ENCODE assay signal across 9 cellular contexts in genomic region chr14:72893636-72894322, GRCh38. TPM values are rescaled to one million over a fixed set of nuclear protein-coding genes. Genes with fewer than 3 reads are reported as not detected.
DNase-seq lines count a peak whose midpoint lies in the region; ATAC-seq and TF ChIP-seq lines count a peak whose summit lies in the region.
"Had no signal": no experiment of that assay in that cellular context is flagged by ENCODE, and none has a peak within 500 bp of the region (broad histone marks: within the 10 kb centered on the region; RNA-seq: fewer than 3 reads in every experiment).

Gene DPF3 (minus strand): TSS chr14:72894101. CDS start chr14:72894088, 13 bp downstream.

- peak within 1 kb of the TSS in 9 of 11 experiments; percentile 21 to 61 (median 50); a peak in 17 of 22 replicates for H3K9ac ChIP-seq in BLaER1 treated with 17β-estradiol and CSF1 and Interleukin-3, amounts not matched to agents 10 nM and 100 nM

- H3K4me3 Mint-ChIP-seq in activated CD4-positive, alpha-beta memory T cell treated with anti-CD3 and anti-CD28 coated beads for 36 hours: peak within 1 kb of the TSS; percentile 88

- H3K9me3 ChIP-seq in BLaER1 treated with 17β-estradiol and CSF1 and Interleukin-3, amounts not matched to agents 10 nM and 100 nM (replicated peaks in 1 of 11): no peaks in the 10 kb centered on the region

- peak; percentile 82 for DNase-seq in NCI-H774 (lab: John Stamatoyannopoulos, UW)
- DNase-seq in activated CD4-positive, alpha-beta memory T cell treated with anti-CD3 and anti-CD28 coated beads for 36 hours: peak; percentile 94
- peak; percentile 96 for DNase-seq in ecto neural progenitor cell (ENCODE audit: low spot score)
- peak; percentile 96 to 99 for DNase-seq in lower leg skin (ENCODE audit: low spot score in 2 of 2)
- peak; percentile 94 for DNase-seq in stimulated activated CD4-positive, alpha-beta T cell treated with anti-CD3 and anti-CD28 coated beads, Interleukin-4, amount 100 ng/mL, for 24 hours

- intact Hi-C loops in activated CD4-positive, alpha-beta memory T cell treated with anti-CD3 and anti-CD28 coated beads for 36 hours (cut with micrococcal nuclease): loop anchor here (5.0 kb wide), 2 partner anchors 81 to 301 kb away; no protein-coding TSS in a partner anchor
- intact Hi-C loops in lower leg skin (cut with DNase I; ENCODE audit: low total_unique reads): no loop called here

- H3K9me3 Mint-ChIP-seq in activated CD4-positive, alpha-beta memory T cell treated with anti-CD3 and anti-CD28 coated beads for 36 hours: no peaks in the 10 kb centered on the region

- H3K4me1 Mint-ChIP-seq in activated CD4-positive, alpha-beta memory T cell treated with anti-CD3 and anti-CD28 coated beads for 36 hours (ENCODE audit: low read depth): peaks cover 20% of the 10 kb centered on the region

- ATAC-seq in GM19455 (IDR thresholded peaks at IDR 0.05; ENCODE audit: unreplicated experiment) (peak; percentile 98), HG03575 (IDR thresholded peaks at IDR 0.05; ENCODE audit: extremely low read depth, insufficient number of reproducible peaks, low FRiP score, unreplicated experiment) (peak; percentile 68)

- peaks cover 76 to 88% (median 87%) of the 10 kb centered on the region in 11 experiments for H3K27me3 ChIP-seq in BLaER1 treated with 17β-estradiol and CSF1 and Interleukin-3, amounts not matched to agents 10 nM and 100 nM

- WGBS in lower leg skin, 2 donors: 0 to 1% methylated on average over 43 to 52 of the region's 54 CpGs

- no peaks in the 10 kb centered on the region for H3K36me3 ChIP-seq in BLaER1 treated with 17β-estradiol and CSF1 and Interleukin-3, amounts not matched to agents 10 nM and 100 nM

- H3K27ac ChIP-seq in BLaER1 treated with 17β-estradiol and CSF1 and Interleukin-3, amounts not matched to agents 10 nM and 100 nM: no peak within 1 kb of the TSS
- H3K27ac ChIP-seq: VCaP had no signal

- TF ChIP-seq CTCF in lower leg skin (IDR thresholded peaks at IDR 0.05): no peak

- TF ChIP-seq POLR2A in lower leg skin (IDR thresholded peaks at IDR 0.05): no peak

- peaks cover 43% of the 10 kb centered on the region for H3K27me3 Mint-ChIP-seq in activated CD4-positive, alpha-beta memory T cell treated with anti-CD3 and anti-CD28 coated beads for 36 hours

- peak within 1 kb of the TSS; percentile 89 to 99 (median 96) for H3K4me2 ChIP-seq in BLaER1 treated with 17β-estradiol and CSF1 and Interleukin-3, amounts not matched to agents 10 nM and 100 nM

- H3K4me1 ChIP-seq in BLaER1 treated with 17β-estradiol and CSF1 and Interleukin-3, amounts not matched to agents 10 nM and 100 nM: peaks cover 24 to 34% (median 27%) of the 10 kb centered on the region in 10 experiments

- H4K20me1 ChIP-seq in BLaER1 treated with 17β-estradiol and CSF1 and Interleukin-3, amounts not matched to agents 10 nM and 100 nM: peaks cover 0 to 35% (median 24%) of the 10 kb centered on the region in 11 experiments; a peak in 15 of 22 replicates

- H3K4me3 ChIP-seq in BLaER1 treated with 17β-estradiol and CSF1 and Interleukin-3, amounts not matched to agents 10 nM and 100 nM: peak within 1 kb of the TSS; percentile 62 to 84 (median 68)
- peak within 1 kb of the TSS; percentile 57 for H3K4me3 ChIP-seq in lower leg skin (ENCODE audit: low read depth, poor library complexity, severe bottlenecking)

- H3K36me3 Mint-ChIP-seq in activated CD4-positive, alpha-beta memory T cell treated with anti-CD3 and anti-CD28 coated beads for 36 hours: no peaks in the 10 kb centered on the region

- CTCF ChIA-PET in activated CD4-positive, alpha-beta memory T cell treated with anti-CD3 and anti-CD28 coated beads for 36 hours (lab: Charles Lee): interaction anchor here (0.9 to 3.0 kb wide), 6 partner anchors 11 to 380 kb away, joined by 3 to 30 read pairs (median 5); no protein-coding TSS in a partner anchor

- POLR2A ChIA-PET in activated CD4-positive, alpha-beta memory T cell treated with anti-CD3 and anti-CD28 coated beads for 36 hours (lab: Charles Lee): interaction anchor here (1.5 kb wide), 2 partner anchors 83 to 373 kb away, joined by 4 to 5 read pairs; no protein-coding TSS in a partner anchor

- H3K27ac Mint-ChIP-seq in activated CD4-positive, alpha-beta memory T cell treated with anti-CD3 and anti-CD28 coated beads for 36 hours: peak within 1 kb of the TSS; percentile 40

RNA-seq across cellular contexts. Expression of gene DPF3, which starts in this region (rescaled TPM):
- under 1 TPM; 0.24 to 0.39 TPM for total RNA-seq in activated CD4-positive, alpha-beta memory T cell treated with anti-CD3 and anti-CD28 coated beads for 36 hours
- 1 to 10 TPM; 1.1 to 4.7 (median 1.8) TPM for total RNA-seq in lower leg skin

Comparison
In these comparisons a context has a peak if more than half of its experiments do, and no peak if none do; other contexts are left out.
1. Peak in DNase-seq in activated CD4-positive, alpha-beta memory T cell treated with anti-CD3 and anti-CD28 coated beads for 36 hours; RNA of the gene not detected or under 1 TPM.